In genomic region chr21:25485914-25486313, GRCh38 we compare ENCODE assay signal across 19 cellular contexts.
DNase-seq lines count a peak whose midpoint lies in the region; ATAC-seq, FAIRE-seq and TF ChIP-seq lines count a peak whose summit lies in the region.
"Had no signal": no experiment of that assay in that cellular context is flagged by ENCODE, and none has a peak within 500 bp of the region (broad histone marks: within the 10 kb centered on the region; RNA-seq: fewer than 3 reads in every experiment).

No MANE protein-coding gene starts in this region.

- peak overlapping the region; percentile 61 for H3K4me3 Mint-ChIP-seq in activated CD8-positive, alpha-beta memory T cell treated with anti-CD3 and anti-CD28 coated beads, Interleukin-2, amount 10 ng/mL, durations not matched to agents 7 days and 5 days
- H3K4me3 Mint-ChIP-seq in activated naive CD8-positive, alpha-beta T cell treated with anti-CD3 and anti-CD28 coated beads for 36 hours: no peak overlapping the region
- H3K4me3 Mint-ChIP-seq: CD14-positive monocyte, H9 had no signal

- FAIRE-seq in GM12891 (lab: Jason Lieb, UNC) (peak; percentile 78), frontal cortex (lab: Jason Lieb, UNC) (no peak)
- FAIRE-seq: A549, RCC 7860 had no signal

- peaks cover 25% of the 10 kb centered on the region for H3K9me3 Mint-ChIP-seq in activated CD8-positive, alpha-beta memory T cell treated with anti-CD3 and anti-CD28 coated beads, Interleukin-2, amount 10 ng/mL, durations not matched to agents 7 days and 5 days (ENCODE audit: low read depth)
- peaks cover 49% of the 10 kb centered on the region for H3K9me3 Mint-ChIP-seq in activated naive CD8-positive, alpha-beta T cell treated with anti-CD3 and anti-CD28 coated beads for 36 hours

- H3K27me3 Mint-ChIP-seq in activated CD8-positive, alpha-beta memory T cell treated with anti-CD3 and anti-CD28 coated beads, Interleukin-2, amount 10 ng/mL, durations not matched to agents 7 days and 5 days: no peaks in the 10 kb centered on the region
- H3K27me3 Mint-ChIP-seq in activated naive CD8-positive, alpha-beta T cell treated with anti-CD3 and anti-CD28 coated beads for 36 hours: no peaks in the 10 kb centered on the region

- no peaks in the 10 kb centered on the region for H3K4me1 ChIP-seq in thyroid gland
- H3K4me1 ChIP-seq: A549 had no signal

- TF ChIP-seq POLR2A in GM12891 (IDR thresholded peaks at IDR 0.05; ENCODE audit: low read depth, low read length) (no peak), thyroid gland (IDR thresholded peaks at IDR 0.05) (no peak)

- H3K36me3 ChIP-seq in thyroid gland: no peaks in the 10 kb centered on the region

- DNase-seq in activated CD8-positive, alpha-beta memory T cell treated with anti-CD3 and anti-CD28 coated beads, Interleukin-2, amount 10 ng/mL, durations not matched to agents 7 days and 5 days: no peak
- no peak for DNase-seq in activated CD8-positive, alpha-beta memory T cell treated with anti-CD3 and anti-CD28 coated beads for 24 hours
- DNase-seq in GM12891 (ENCODE audit: insufficient read length, low spot score) (no peak), OCI-M1 (lab: John Stamatoyannopoulos, UW) (peak; percentile 40), thyroid gland (no peak), C1 segment of cervical spinal cord (lab: John Stamatoyannopoulos, UW) (no peak), frontal cortex (ENCODE audit: low spot score in 2 of 2) (no peak)
- DNase-seq in activated naive CD8-positive, alpha-beta T cell treated with anti-CD3 and anti-CD28 coated beads for 36 hours: no peak
- DNase-seq: COR-L47, H9, Karpas-422, NCI-H1417 treated with DMSO at 0.1 percent for 48 hours, NCI-H2029, NCI-H2171 treated with DMSO at 0.1 percent for 48 hours, NCI-H82, SHP77 had no signal

- peak; percentile 13 for ATAC-seq in activated CD8-positive, alpha-beta memory T cell treated with anti-CD3 and anti-CD28 coated beads, Interleukin-2, amount 10 ng/mL, durations not matched to agents 7 days and 5 days
- ATAC-seq: A549 had no signal

- no peaks in the 10 kb centered on the region for H3K27me3 ChIP-seq in thyroid gland

- CTCF ChIA-PET in activated CD8-positive, alpha-beta memory T cell treated with anti-CD3 and anti-CD28 coated beads, Interleukin-2, amount 10 ng/mL, durations not matched to agents 7 days and 5 days (lab: Charles Lee): no interaction called here

- 79 to 81% methylated on average over 2 of the region's 2 CpGs for WGBS in thyroid gland, 2 donors

- no peaks in the 10 kb centered on the region for H3K9me3 ChIP-seq in thyroid gland
- H3K9me3 ChIP-seq: A549 had no signal

- H3K36me3 Mint-ChIP-seq in activated CD8-positive, alpha-beta memory T cell treated with anti-CD3 and anti-CD28 coated beads, Interleukin-2, amount 10 ng/mL, durations not matched to agents 7 days and 5 days: peaks cover 48% of the 10 kb centered on the region
- peaks cover 80% of the 10 kb centered on the region for H3K36me3 Mint-ChIP-seq in activated naive CD8-positive, alpha-beta T cell treated with anti-CD3 and anti-CD28 coated beads for 36 hours

- H3K4me1 Mint-ChIP-seq in activated CD8-positive, alpha-beta memory T cell treated with anti-CD3 and anti-CD28 coated beads, Interleukin-2, amount 10 ng/mL, durations not matched to agents 7 days and 5 days: peaks cover 57% of the 10 kb centered on the region
- peaks cover 56% of the 10 kb centered on the region for H3K4me1 Mint-ChIP-seq in activated naive CD8-positive, alpha-beta T cell treated with anti-CD3 and anti-CD28 coated beads for 36 hours

- H3K27ac Mint-ChIP-seq in activated CD8-positive, alpha-beta memory T cell treated with anti-CD3 and anti-CD28 coated beads, Interleukin-2, amount 10 ng/mL, durations not matched to agents 7 days and 5 days: peak overlapping the region; percentile 65
- H3K27ac Mint-ChIP-seq in activated naive CD8-positive, alpha-beta T cell treated with anti-CD3 and anti-CD28 coated beads for 36 hours: peak overlapping the region; percentile 92
- H3K27ac Mint-ChIP-seq: H9 had no signal

- intact Hi-C loops in thyroid gland (cut with DNase I): no loop called here

- no peak for TF ChIP-seq CTCF in thyroid gland (IDR thresholded peaks at IDR 0.05)

- no peak overlapping the region for H3K4me3 ChIP-seq in thyroid gland (replicated peaks in 1 of 3)
- H3K4me3 ChIP-seq: A549 had no signal

- H3K27ac ChIP-seq in thyroid gland: no peak overlapping the region
- H3K27ac ChIP-seq: A549 had no signal

TF ChIP-seq in GM12891, 5 proteins besides CTCF, POLR2A, EP300 and RAD21:
- TF ChIP-seq SPI1 (IDR thresholded peaks at IDR 0.05; ENCODE audit: low read depth, low read length) (peak; percentile 67), POU2F2 (IDR thresholded peaks at IDR 0.05; ENCODE audit: low read depth, low read length) (no peak), POLR2AphosphoS5 (IDR thresholded peaks at IDR 0.05; ENCODE audit: low read depth, low read length) (no peak)
